In genomic region chr14:97407701-97408407, GRCh38 we compare ENCODE assay signal across 22 cellular contexts.
DNase-seq lines count a peak whose midpoint lies in the region; ATAC-seq, FAIRE-seq and TF ChIP-seq lines count a peak whose summit lies in the region.
"Had no signal": no experiment of that assay in that cellular context is flagged by ENCODE, and none has a peak within 500 bp of the region (broad histone marks: within the 10 kb centered on the region; RNA-seq: fewer than 3 reads in every experiment).

No MANE protein-coding gene starts in this region.

- no peaks in the 10 kb centered on the region for H3K9me3 Mint-ChIP-seq in activated CD8-positive, alpha-beta T cell treated with anti-CD3 and anti-CD28 coated beads for 36 hours
- no peaks in the 10 kb centered on the region for H3K9me3 Mint-ChIP-seq in activated CD8-positive, alpha-beta T cell treated with anti-CD3 and anti-CD28 coated beads, Interleukin-2, amount 10 ng/mL, durations not matched to agents 7 days and 5 days (ENCODE audit: insufficient read depth)
- H3K9me3 Mint-ChIP-seq in activated T-helper 2 cell treated with anti-CD3 and anti-CD28 coated beads, Interferon-gamma antibody, Interleukin-2, Interleukin-4, amounts not matched to agents 10 μg/mL and 5 μg/mL and 100 μg/mL, durations not matched to agents 14 hours and 24 hours and 36 hours = no peaks in the 10 kb centered on the region
- H3K9me3 Mint-ChIP-seq: stimulated activated naive CD8-positive, alpha-beta T cell treated with anti-CD3 and anti-CD28 coated beads, Interleukin-15, amount 100 ng/mL, for 72 hours had no signal

- H3K4me1 Mint-ChIP-seq in activated CD8-positive, alpha-beta T cell treated with anti-CD3 and anti-CD28 coated beads for 36 hours (ENCODE audit: low read depth) = peaks cover 24% of the 10 kb centered on the region
- peaks cover 29% of the 10 kb centered on the region for H3K4me1 Mint-ChIP-seq in activated CD8-positive, alpha-beta T cell treated with anti-CD3 and anti-CD28 coated beads, Interleukin-2, amount 10 ng/mL, durations not matched to agents 7 days and 5 days (ENCODE audit: low read depth)
- H3K4me1 Mint-ChIP-seq in activated T-helper 2 cell treated with anti-CD3 and anti-CD28 coated beads, Interferon-gamma antibody, Interleukin-2, Interleukin-4, amounts not matched to agents 10 μg/mL and 5 μg/mL and 100 μg/mL, durations not matched to agents 14 hours and 24 hours and 36 hours (ENCODE audit: low read depth) = peaks cover 32% of the 10 kb centered on the region
- H3K4me1 Mint-ChIP-seq: naive B cell had no signal

- CTCF ChIA-PET in activated CD8-positive, alpha-beta T cell treated with anti-CD3 and anti-CD28 coated beads for 36 hours (lab: Charles Lee) = no interaction called here
- CTCF ChIA-PET in activated CD8-positive, alpha-beta T cell treated with anti-CD3 and anti-CD28 coated beads, Interleukin-2, amount 10 ng/mL, durations not matched to agents 7 days and 5 days (lab: Charles Lee) = interaction anchor here (0.8 kb wide), 1 partner anchor 16 kb away, joined by 3 read pairs; no protein-coding TSS in a partner anchor

- no peaks in the 10 kb centered on the region for H3K9me3 ChIP-seq in gastroesophageal sphincter
- H3K9me3 ChIP-seq: heart left ventricle, tibial nerve had no signal

- no peaks in the 10 kb centered on the region for H3K4me1 ChIP-seq in gastroesophageal sphincter

- no peak overlapping the region for H3K4me3 Mint-ChIP-seq in activated CD8-positive, alpha-beta T cell treated with anti-CD3 and anti-CD28 coated beads for 36 hours
- no peak overlapping the region for H3K4me3 Mint-ChIP-seq in activated CD8-positive, alpha-beta T cell treated with anti-CD3 and anti-CD28 coated beads, Interleukin-2, amount 10 ng/mL, durations not matched to agents 7 days and 5 days
- H3K4me3 Mint-ChIP-seq in activated T-helper 2 cell treated with anti-CD3 and anti-CD28 coated beads, Interferon-gamma antibody, Interleukin-2, Interleukin-4, amounts not matched to agents 10 μg/mL and 5 μg/mL and 100 μg/mL, durations not matched to agents 14 hours and 24 hours and 36 hours (ENCODE audit: low read depth) = peak overlapping the region; percentile 6
- H3K4me3 Mint-ChIP-seq: naive B cell had no signal

- 36 to 47% methylated on average over 12 to 16 of the region's 17 CpGs for WGBS in gastroesophageal sphincter (ENCODE audit: low coverage in 1 of 2), 2 donors

- peaks cover 1% of the 10 kb centered on the region for H3K27me3 Mint-ChIP-seq in activated CD8-positive, alpha-beta T cell treated with anti-CD3 and anti-CD28 coated beads for 36 hours
- peaks cover 3% of the 10 kb centered on the region for H3K27me3 Mint-ChIP-seq in activated CD8-positive, alpha-beta T cell treated with anti-CD3 and anti-CD28 coated beads, Interleukin-2, amount 10 ng/mL, durations not matched to agents 7 days and 5 days (ENCODE audit: low read depth)
- H3K27me3 Mint-ChIP-seq in activated T-helper 2 cell treated with anti-CD3 and anti-CD28 coated beads, Interferon-gamma antibody, Interleukin-2, Interleukin-4, amounts not matched to agents 10 μg/mL and 5 μg/mL and 100 μg/mL, durations not matched to agents 14 hours and 24 hours and 36 hours (ENCODE audit: low read depth) = no peaks in the 10 kb centered on the region

- no peak for DNase-seq in activated CD8-positive, alpha-beta T cell treated with anti-CD3 and anti-CD28 coated beads for 36 hours
- DNase-seq in activated CD8-positive, alpha-beta T cell treated with anti-CD3 and anti-CD28 coated beads, Interleukin-2, amount 10 ng/mL, durations not matched to agents 7 days and 5 days = no peak
- DNase-seq in GM12892 (ENCODE audit: insufficient read length) (no peak), renal cortical epithelial cell (ENCODE audit: low read depth) (peak; percentile 3), HUDEP-2 (lab: John Stamatoyannopoulos, UW; ENCODE audit: unreplicated experiment in 76 of 76) (no peak), COR-L47 (lab: John Stamatoyannopoulos, UW) (no peak)
- no peak for DNase-seq in activated T-helper 2 cell treated with anti-CD3 and anti-CD28 coated beads, Interferon-gamma antibody, Interleukin-2, Interleukin-4, amounts not matched to agents 10 μg/mL and 5 μg/mL and 100 μg/mL, durations not matched to agents 14 hours and 24 hours and 36 hours (ENCODE audit: low spot score)
- DNase-seq: activated effector memory CD4-positive, alpha-beta T cell treated with Interleukin-2 at 50 U/mL for 16 hours; Calu3; H7; heart left ventricle; mesendoderm; naive B cell; NK-92 treated with Interleukin-12 subunit alpha and Interleukin-12 subunit beta, amount 100 ng/mL, for 24 hours; right cardiac atrium; stimulated activated naive CD8-positive, alpha-beta T cell treated with anti-CD3 and anti-CD28 coated beads, Interleukin-15, amount 100 ng/mL, for 72 hours had no signal

- POLR2A ChIA-PET in activated CD8-positive, alpha-beta T cell treated with anti-CD3 and anti-CD28 coated beads for 36 hours (lab: Charles Lee) = no interaction called here
- POLR2A ChIA-PET in activated CD8-positive, alpha-beta T cell treated with anti-CD3 and anti-CD28 coated beads, Interleukin-2, amount 10 ng/mL, durations not matched to agents 7 days and 5 days (lab: Charles Lee) = no interaction called here

- no peak overlapping the region for H3K4me3 ChIP-seq in gastroesophageal sphincter
- H3K4me3 ChIP-seq: heart left ventricle, tibial nerve had no signal

- no peak for TF ChIP-seq EP300 in gastroesophageal sphincter (IDR thresholded peaks at IDR 0.05)

- TF ChIP-seq POLR2A in GM12892 (IDR thresholded peaks at IDR 0.05; ENCODE audit: low read depth, low read length) = no peak
- no peak for TF ChIP-seq POLR2A in gastroesophageal sphincter (IDR thresholded peaks at IDR 0.05)

- peak; percentile 69 for FAIRE-seq in GM12892 (lab: Jason Lieb, UNC)

- peak overlapping the region; percentile 40 for H3K27ac Mint-ChIP-seq in activated CD8-positive, alpha-beta T cell treated with anti-CD3 and anti-CD28 coated beads for 36 hours
- H3K27ac Mint-ChIP-seq in activated CD8-positive, alpha-beta T cell treated with anti-CD3 and anti-CD28 coated beads, Interleukin-2, amount 10 ng/mL, durations not matched to agents 7 days and 5 days = no peak overlapping the region
- H3K27ac Mint-ChIP-seq in activated T-helper 2 cell treated with anti-CD3 and anti-CD28 coated beads, Interferon-gamma antibody, Interleukin-2, Interleukin-4, amounts not matched to agents 10 μg/mL and 5 μg/mL and 100 μg/mL, durations not matched to agents 14 hours and 24 hours and 36 hours = peak overlapping the region; percentile 92
- H3K27ac Mint-ChIP-seq: naive B cell had no signal

- TF ChIP-seq CTCF in activated CD8-positive, alpha-beta T cell treated with anti-CD3 and anti-CD28 coated beads for 36 hours (IDR thresholded peaks at IDR 0.05) = no peak
- TF ChIP-seq CTCF in gastroesophageal sphincter (IDR thresholded peaks at IDR 0.05) = no peak

- H3K27me3 ChIP-seq in gastroesophageal sphincter = peaks cover 76% of the 10 kb centered on the region

- intact Hi-C loops in activated CD8-positive, alpha-beta T cell treated with anti-CD3 and anti-CD28 coated beads for 36 hours (cut with micrococcal nuclease) = no loop called here
- intact Hi-C loops in activated T-helper 2 cell treated with anti-CD3 and anti-CD28 coated beads, Interferon-gamma antibody, Interleukin-2, Interleukin-4, amounts not matched to agents 10 μg/mL and 5 μg/mL and 100 μg/mL, durations not matched to agents 14 hours and 24 hours and 36 hours (cut with micrococcal nuclease) = loop anchor here (2.0 to 10.0 kb wide), 7 partner anchors 101 to 1857 kb away; no protein-coding TSS in a partner anchor

- ATAC-seq in activated CD8-positive, alpha-beta T cell treated with anti-CD3 and anti-CD28 coated beads for 36 hours = no peak
- ATAC-seq in activated CD8-positive, alpha-beta T cell treated with anti-CD3 and anti-CD28 coated beads, Interleukin-2, amount 10 ng/mL, durations not matched to agents 7 days and 5 days = no peak
- ATAC-seq in gastroesophageal sphincter = no peak
- ATAC-seq: heart left ventricle, left lobe of liver, Panc1, right cardiac atrium had no signal

- H3K36me3 Mint-ChIP-seq in activated CD8-positive, alpha-beta T cell treated with anti-CD3 and anti-CD28 coated beads for 36 hours (ENCODE audit: low read depth) = no peaks in the 10 kb centered on the region
- peaks cover 2% of the 10 kb centered on the region for H3K36me3 Mint-ChIP-seq in activated CD8-positive, alpha-beta T cell treated with anti-CD3 and anti-CD28 coated beads, Interleukin-2, amount 10 ng/mL, durations not matched to agents 7 days and 5 days (ENCODE audit: low read depth)
- no peaks in the 10 kb centered on the region for H3K36me3 Mint-ChIP-seq in activated T-helper 2 cell treated with anti-CD3 and anti-CD28 coated beads, Interferon-gamma antibody, Interleukin-2, Interleukin-4, amounts not matched to agents 10 μg/mL and 5 μg/mL and 100 μg/mL, durations not matched to agents 14 hours and 24 hours and 36 hours (ENCODE audit: low read depth)
- H3K36me3 Mint-ChIP-seq: naive B cell had no signal

- no peak overlapping the region for H3K27ac ChIP-seq in gastroesophageal sphincter
- H3K27ac ChIP-seq: epithelial cell of prostate, heart left ventricle, tibial nerve, VCaP had no signal

- H3K36me3 ChIP-seq in gastroesophageal sphincter = no peaks in the 10 kb centered on the region
- H3K36me3 ChIP-seq: heart left ventricle, tibial nerve had no signal
